Comparison of ENCODE assay signal across 1 cellular context in the genomic region with DNA sequence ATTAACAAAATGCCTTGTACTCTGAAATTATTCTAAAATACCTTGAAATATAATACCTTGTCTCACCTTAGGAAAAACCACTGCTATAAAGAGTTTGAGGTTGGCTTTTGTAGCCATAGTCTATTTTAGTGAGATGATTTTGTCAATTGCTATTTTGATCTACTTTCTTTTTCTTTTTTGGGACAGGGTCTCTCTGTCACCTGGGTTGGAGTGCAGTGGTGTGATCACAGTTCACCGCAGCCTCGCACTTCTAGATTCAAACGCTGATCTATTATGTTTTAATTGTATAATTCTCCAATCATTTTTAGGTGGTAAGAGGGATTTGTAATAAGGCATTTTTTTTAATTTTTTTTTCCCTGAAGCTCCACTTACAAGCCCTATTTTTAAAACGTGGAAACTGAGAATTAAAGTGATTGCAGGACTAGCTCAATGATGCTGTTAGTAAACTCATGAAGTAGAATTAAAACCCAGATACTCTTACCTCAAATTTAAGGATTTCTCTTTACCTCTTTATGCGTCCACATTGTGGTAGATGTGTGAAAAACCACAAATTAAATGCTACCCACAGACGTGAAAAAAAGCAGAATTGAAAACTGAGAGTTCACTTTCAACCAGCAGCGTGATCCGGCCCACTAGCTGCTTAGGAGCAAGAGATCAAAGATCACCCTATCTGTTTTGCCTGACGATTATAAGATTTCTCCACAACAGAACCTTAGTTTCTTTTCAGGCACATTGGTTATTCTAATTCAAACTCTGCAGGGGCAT.
TF ChIP-seq lines count a peak whose summit lies in the region.

No MANE protein-coding gene starts in this region.

TF ChIP-seq in GM12878, 131 proteins besides CTCF, POLR2A, EP300 and RAD21 (continued from another document and continues in another):
- TF ChIP-seq, protein P1, sequence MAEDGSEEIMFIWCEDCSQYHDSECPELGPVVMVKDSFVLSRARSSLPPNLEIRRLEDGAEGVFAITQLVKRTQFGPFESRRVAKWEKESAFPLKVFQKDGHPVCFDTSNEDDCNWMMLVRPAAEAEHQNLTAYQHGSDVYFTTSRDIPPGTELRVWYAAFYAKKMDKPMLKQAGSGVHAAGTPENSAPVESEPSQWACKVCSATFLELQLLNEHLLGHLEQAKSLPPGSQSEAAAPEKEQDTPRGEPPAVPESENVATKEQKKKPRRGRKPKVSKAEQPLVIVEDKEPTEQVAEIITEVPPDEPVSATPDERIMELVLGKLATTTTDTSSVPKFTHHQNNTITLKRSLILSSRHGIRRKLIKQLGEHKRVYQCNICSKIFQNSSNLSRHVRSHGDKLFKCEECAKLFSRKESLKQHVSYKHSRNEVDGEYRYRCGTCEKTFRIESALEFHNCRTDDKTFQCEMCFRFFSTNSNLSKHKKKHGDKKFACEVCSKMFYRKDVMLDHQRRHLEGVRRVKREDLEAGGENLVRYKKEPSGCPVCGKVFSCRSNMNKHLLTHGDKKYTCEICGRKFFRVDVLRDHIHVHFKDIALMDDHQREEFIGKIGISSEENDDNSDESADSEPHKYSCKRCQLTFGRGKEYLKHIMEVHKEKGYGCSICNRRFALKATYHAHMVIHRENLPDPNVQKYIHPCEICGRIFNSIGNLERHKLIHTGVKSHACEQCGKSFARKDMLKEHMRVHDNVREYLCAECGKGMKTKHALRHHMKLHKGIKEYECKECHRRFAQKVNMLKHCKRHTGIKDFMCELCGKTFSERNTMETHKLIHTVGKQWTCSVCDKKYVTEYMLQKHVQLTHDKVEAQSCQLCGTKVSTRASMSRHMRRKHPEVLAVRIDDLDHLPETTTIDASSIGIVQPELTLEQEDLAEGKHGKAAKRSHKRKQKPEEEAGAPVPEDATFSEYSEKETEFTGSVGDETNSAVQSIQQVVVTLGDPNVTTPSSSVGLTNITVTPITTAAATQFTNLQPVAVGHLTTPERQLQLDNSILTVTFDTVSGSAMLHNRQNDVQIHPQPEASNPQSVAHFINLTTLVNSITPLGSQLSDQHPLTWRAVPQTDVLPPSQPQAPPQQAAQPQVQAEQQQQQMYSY (CRISPR knock-in tag; IDR thresholded peaks at IDR 0.05) = no peak
- TF ChIP-seq MEF2A (IDR thresholded peaks at IDR 0.05; ENCODE audit: insufficient read depth, low read depth, low read length) (peak; percentile 31), DPF2 (IDR thresholded peaks at IDR 0.05) (peak; percentile 97), CEBPB (IDR thresholded peaks at IDR 0.05; ENCODE audit: borderline replicate concordance in 1 of 2, low read depth in 2 of 2, low read length in 2 of 2) (0 out of 4 replicates have a peak, but pooled peaks of 1 of the 2 experiments have one; percentile 49), CBFB (IDR thresholded peaks at IDR 0.05; ENCODE audit: low read depth) (peak; percentile 92), SIN3A (IDR thresholded peaks at IDR 0.05; ENCODE audit: low read depth, low read length) (no peak), TCF7 (IDR thresholded peaks at IDR 0.05; ENCODE audit: borderline replicate concordance) (peak; percentile 54; the same call in 1 of the 2 replicates), NFIC (IDR thresholded peaks at IDR 0.05; ENCODE audit: low read depth, low read length) (peak; percentile 84), BMI1 (IDR thresholded peaks at IDR 0.05; ENCODE audit: borderline replicate concordance) (peak; percentile 77), SUZ12 (IDR thresholded peaks at IDR 0.05; ENCODE audit: unreplicated experiment) (no peak), TCF12 (IDR thresholded peaks at IDR 0.05; ENCODE audit: low read depth, low read length) (peak; percentile 69; the same call in 1 of the 2 replicates), CHD2 (IDR thresholded peaks at IDR 0.05; ENCODE audit: borderline replicate concordance, low read depth, low read length) (peak; percentile 63; the same call in 1 of the 2 replicates), NRF1 (conservative IDR thresholded peaks at IDR 0.05; ENCODE audit: low read depth, low read length) (no peak), RCOR1 (conservative IDR thresholded peaks at IDR 0.05; ENCODE audit: low read depth, low read length) (peak; percentile 91; the same call in 1 of the 2 replicates), NR2F1 (conservative IDR thresholded peaks at IDR 0.05) (peak; percentile 98), HDAC6 (IDR thresholded peaks at IDR 0.05; ENCODE audit: unreplicated experiment) (no peak), BCL11A (IDR thresholded peaks at IDR 0.05; ENCODE audit: low read depth, low read length) (peak; percentile 99), FOXM1 (IDR thresholded peaks at IDR 0.05; ENCODE audit: low read depth, low read length) (peak; percentile 75; the same call in 1 of the 2 replicates)
- TF ChIP-seq, protein P2, sequence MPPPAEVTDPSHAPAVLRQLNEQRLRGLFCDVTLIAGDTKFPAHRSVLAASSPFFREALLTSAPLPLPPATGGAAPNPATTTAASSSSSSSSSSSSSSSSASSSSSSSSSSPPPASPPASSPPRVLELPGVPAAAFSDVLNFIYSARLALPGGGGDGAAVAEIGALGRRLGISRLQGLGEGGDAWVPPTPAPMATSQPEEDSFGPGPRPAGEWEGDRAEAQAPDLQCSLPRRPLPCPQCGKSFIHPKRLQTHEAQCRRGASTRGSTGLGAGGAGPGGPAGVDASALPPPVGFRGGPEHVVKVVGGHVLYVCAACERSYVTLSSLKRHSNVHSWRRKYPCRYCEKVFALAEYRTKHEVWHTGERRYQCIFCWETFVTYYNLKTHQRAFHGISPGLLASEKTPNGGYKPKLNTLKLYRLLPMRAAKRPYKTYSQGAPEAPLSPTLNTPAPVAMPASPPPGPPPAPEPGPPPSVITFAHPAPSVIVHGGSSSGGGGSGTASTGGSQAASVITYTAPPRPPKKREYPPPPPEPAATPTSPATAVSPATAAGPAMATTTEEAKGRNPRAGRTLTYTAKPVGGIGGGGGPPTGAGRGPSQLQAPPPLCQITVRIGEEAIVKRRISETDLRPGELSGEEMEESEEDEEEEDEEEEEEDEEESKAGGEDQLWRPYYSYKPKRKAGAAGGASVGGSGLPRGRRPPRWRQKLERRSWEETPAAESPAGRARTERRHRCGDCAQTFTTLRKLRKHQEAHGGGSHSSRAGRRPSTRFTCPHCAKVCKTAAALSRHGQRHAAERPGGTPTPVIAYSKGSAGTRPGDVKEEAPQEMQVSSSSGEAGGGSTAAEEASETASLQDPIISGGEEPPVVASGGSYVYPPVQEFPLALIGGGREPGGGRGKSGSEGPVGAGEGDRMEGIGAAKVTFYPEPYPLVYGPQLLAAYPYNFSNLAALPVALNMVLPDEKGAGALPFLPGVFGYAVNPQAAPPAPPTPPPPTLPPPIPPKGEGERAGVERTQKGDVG (CRISPR knock-in tag; IDR thresholded peaks at IDR 0.05) = no peak
- TF ChIP-seq, protein P3, sequence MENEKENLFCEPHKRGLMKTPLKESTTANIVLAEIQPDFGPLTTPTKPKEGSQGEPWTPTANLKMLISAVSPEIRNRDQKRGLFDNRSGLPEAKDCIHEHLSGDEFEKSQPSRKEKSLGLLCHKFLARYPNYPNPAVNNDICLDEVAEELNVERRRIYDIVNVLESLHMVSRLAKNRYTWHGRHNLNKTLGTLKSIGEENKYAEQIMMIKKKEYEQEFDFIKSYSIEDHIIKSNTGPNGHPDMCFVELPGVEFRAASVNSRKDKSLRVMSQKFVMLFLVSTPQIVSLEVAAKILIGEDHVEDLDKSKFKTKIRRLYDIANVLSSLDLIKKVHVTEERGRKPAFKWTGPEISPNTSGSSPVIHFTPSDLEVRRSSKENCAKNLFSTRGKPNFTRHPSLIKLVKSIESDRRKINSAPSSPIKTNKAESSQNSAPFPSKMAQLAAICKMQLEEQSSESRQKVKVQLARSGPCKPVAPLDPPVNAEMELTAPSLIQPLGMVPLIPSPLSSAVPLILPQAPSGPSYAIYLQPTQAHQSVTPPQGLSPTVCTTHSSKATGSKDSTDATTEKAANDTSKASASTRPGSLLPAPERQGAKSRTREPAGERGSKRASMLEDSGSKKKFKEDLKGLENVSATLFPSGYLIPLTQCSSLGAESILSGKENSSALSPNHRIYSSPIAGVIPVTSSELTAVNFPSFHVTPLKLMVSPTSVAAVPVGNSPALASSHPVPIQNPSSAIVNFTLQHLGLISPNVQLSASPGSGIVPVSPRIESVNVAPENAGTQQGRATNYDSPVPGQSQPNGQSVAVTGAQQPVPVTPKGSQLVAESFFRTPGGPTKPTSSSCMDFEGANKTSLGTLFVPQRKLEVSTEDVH (IDR thresholded peaks at IDR 0.05; ENCODE audit: low read depth, partially characterized antibody) = no peak
- TF ChIP-seq, protein P4, sequence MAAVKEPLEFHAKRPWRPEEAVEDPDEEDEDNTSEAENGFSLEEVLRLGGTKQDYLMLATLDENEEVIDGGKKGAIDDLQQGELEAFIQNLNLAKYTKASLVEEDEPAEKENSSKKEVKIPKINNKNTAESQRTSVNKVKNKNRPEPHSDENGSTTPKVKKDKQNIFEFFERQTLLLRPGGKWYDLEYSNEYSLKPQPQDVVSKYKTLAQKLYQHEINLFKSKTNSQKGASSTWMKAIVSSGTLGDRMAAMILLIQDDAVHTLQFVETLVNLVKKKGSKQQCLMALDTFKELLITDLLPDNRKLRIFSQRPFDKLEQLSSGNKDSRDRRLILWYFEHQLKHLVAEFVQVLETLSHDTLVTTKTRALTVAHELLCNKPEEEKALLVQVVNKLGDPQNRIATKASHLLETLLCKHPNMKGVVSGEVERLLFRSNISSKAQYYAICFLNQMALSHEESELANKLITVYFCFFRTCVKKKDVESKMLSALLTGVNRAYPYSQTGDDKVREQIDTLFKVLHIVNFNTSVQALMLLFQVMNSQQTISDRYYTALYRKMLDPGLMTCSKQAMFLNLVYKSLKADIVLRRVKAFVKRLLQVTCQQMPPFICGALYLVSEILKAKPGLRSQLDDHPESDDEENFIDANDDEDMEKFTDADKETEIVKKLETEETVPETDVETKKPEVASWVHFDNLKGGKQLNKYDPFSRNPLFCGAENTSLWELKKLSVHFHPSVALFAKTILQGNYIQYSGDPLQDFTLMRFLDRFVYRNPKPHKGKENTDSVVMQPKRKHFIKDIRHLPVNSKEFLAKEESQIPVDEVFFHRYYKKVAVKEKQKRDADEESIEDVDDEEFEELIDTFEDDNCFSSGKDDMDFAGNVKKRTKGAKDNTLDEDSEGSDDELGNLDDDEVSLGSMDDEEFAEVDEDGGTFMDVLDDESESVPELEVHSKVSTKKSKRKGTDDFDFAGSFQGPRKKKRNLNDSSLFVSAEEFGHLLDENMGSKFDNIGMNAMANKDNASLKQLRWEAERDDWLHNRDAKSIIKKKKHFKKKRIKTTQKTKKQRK (IDR thresholded peaks at IDR 0.05; ENCODE audit: low read depth, low read length) = no peak
- TF ChIP-seq, protein P5, sequence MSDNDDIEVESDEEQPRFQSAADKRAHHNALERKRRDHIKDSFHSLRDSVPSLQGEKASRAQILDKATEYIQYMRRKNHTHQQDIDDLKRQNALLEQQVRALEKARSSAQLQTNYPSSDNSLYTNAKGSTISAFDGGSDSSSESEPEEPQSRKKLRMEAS (IDR thresholded peaks at IDR 0.05; ENCODE audit: low read depth, low read length) = no peak
- TF ChIP-seq, protein P6, sequence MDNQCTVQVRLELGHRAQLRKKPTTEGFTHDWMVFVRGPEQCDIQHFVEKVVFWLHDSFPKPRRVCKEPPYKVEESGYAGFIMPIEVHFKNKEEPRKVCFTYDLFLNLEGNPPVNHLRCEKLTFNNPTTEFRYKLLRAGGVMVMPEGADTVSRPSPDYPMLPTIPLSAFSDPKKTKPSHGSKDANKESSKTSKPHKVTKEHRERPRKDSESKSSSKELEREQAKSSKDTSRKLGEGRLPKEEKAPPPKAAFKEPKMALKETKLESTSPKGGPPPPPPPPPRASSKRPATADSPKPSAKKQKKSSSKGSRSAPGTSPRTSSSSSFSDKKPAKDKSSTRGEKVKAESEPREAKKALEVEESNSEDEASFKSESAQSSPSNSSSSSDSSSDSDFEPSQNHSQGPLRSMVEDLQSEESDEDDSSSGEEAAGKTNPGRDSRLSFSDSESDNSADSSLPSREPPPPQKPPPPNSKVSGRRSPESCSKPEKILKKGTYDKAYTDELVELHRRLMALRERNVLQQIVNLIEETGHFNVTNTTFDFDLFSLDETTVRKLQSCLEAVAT (IDR thresholded peaks at IDR 0.05) = peak; percentile 99
- TF ChIP-seq, protein P7, sequence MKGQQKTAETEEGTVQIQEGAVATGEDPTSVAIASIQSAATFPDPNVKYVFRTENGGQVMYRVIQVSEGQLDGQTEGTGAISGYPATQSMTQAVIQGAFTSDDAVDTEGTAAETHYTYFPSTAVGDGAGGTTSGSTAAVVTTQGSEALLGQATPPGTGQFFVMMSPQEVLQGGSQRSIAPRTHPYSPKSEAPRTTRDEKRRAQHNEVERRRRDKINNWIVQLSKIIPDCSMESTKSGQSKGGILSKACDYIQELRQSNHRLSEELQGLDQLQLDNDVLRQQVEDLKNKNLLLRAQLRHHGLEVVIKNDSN (IDR thresholded peaks at IDR 0.05; ENCODE audit: borderline replicate concordance, extremely low read length, insufficient read depth, low read depth, low read length) = no peak
- TF ChIP-seq, protein P8, sequence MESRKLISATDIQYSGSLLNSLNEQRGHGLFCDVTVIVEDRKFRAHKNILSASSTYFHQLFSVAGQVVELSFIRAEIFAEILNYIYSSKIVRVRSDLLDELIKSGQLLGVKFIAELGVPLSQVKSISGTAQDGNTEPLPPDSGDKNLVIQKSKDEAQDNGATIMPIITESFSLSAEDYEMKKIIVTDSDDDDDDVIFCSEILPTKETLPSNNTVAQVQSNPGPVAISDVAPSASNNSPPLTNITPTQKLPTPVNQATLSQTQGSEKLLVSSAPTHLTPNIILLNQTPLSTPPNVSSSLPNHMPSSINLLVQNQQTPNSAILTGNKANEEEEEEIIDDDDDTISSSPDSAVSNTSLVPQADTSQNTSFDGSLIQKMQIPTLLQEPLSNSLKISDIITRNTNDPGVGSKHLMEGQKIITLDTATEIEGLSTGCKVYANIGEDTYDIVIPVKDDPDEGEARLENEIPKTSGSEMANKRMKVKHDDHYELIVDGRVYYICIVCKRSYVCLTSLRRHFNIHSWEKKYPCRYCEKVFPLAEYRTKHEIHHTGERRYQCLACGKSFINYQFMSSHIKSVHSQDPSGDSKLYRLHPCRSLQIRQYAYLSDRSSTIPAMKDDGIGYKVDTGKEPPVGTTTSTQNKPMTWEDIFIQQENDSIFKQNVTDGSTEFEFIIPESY (IDR thresholded peaks at IDR 0.05) = no peak
- TF ChIP-seq, protein P9, sequence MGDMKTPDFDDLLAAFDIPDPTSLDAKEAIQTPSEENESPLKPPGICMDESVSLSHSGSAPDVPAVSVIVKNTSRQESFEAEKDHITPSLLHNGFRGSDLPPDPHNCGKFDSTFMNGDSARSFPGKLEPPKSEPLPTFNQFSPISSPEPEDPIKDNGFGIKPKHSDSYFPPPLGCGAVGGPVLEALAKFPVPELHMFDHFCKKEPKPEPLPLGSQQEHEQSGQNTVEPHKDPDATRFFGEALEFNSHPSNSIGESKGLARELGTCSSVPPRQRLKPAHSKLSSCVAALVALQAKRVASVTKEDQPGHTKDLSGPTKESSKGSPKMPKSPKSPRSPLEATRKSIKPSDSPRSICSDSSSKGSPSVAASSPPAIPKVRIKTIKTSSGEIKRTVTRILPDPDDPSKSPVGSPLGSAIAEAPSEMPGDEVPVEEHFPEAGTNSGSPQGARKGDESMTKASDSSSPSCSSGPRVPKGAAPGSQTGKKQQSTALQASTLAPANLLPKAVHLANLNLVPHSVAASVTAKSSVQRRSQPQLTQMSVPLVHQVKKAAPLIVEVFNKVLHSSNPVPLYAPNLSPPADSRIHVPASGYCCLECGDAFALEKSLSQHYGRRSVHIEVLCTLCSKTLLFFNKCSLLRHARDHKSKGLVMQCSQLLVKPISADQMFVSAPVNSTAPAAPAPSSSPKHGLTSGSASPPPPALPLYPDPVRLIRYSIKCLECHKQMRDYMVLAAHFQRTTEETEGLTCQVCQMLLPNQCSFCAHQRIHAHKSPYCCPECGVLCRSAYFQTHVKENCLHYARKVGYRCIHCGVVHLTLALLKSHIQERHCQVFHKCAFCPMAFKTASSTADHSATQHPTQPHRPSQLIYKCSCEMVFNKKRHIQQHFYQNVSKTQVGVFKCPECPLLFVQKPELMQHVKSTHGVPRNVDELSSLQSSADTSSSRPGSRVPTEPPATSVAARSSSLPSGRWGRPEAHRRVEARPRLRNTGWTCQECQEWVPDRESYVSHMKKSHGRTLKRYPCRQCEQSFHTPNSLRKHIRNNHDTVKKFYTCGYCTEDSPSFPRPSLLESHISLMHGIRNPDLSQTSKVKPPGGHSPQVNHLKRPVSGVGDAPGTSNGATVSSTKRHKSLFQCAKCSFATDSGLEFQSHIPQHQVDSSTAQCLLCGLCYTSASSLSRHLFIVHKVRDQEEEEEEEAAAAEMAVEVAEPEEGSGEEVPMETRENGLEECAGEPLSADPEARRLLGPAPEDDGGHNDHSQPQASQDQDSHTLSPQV (IDR thresholded peaks at IDR 0.05) = no peak
